Comparison of ENCODE assay signal across 8 cellular contexts in genomic region chr13:30307194-30307965, GRCh38. TPM values are rescaled to one million over a fixed set of nuclear protein-coding genes. Genes with fewer than 3 reads are reported as not detected.
DNase-seq lines count a peak whose midpoint lies in the region; ATAC-seq lines count a peak whose summit lies in the region.

Gene KATNAL1 (minus strand): TSS chr13:30307551. CDS start chr13:30283777, 23,774 bp downstream.

- peak within 1 kb of the TSS; percentile 75 for H3K9ac ChIP-seq in endocrine pancreas (ENCODE audit: control insufficient read depth, insufficient read depth, low read length)

- CTCF ChIA-PET in CD4-positive, alpha-beta memory T cell (lab: Charles Lee; ENCODE audit: partially characterized antibody) = interaction anchor here (1.0 to 1.9 kb wide), 10 partner anchors 11 to 175 kb away, joined by 3 to 9 read pairs (median 4); no protein-coding TSS in a partner anchor
- CTCF ChIA-PET in activated CD8-positive, alpha-beta memory T cell treated with anti-CD3 and anti-CD28 coated beads for 36 hours (lab: Charles Lee) = interaction anchor here (1.1 to 2.5 kb wide), 6 partner anchors 13 to 175 kb away, joined by 3 to 11 read pairs (median 3); no protein-coding TSS in a partner anchor

- peaks cover 25 to 44% (median 28%) of the 10 kb centered on the region in 4 donors for H3K4me1 Mint-ChIP-seq in CD4-positive, alpha-beta memory T cell

- H3K9me3 ChIP-seq in CD4-positive, alpha-beta memory T cell (ENCODE audit: control insufficient read depth in 1 of 2, low read length in 2 of 2) = no peaks in the 10 kb centered on the region
- H3K9me3 ChIP-seq in endocrine pancreas (ENCODE audit: control insufficient read depth, low read length) = no peaks in the 10 kb centered on the region

- H3K4me3 ChIP-seq in CD4-positive, alpha-beta memory T cell (ENCODE audit: low read length in 2 of 2) = peak within 1 kb of the TSS; percentile 55 to 79
- H3K4me3 ChIP-seq in endocrine pancreas (ENCODE audit: control insufficient read depth, insufficient read depth, low read length) = peak within 1 kb of the TSS; percentile 76

- H3K36me3 Mint-ChIP-seq in CD4-positive, alpha-beta memory T cell = no peaks in the 10 kb centered on the region

- peak in 1 of 5 donors; percentile 80 for DNase-seq in CD4-positive, alpha-beta memory T cell
- DNase-seq in NCI-H82 (lab: John Stamatoyannopoulos, UW) (peak; percentile 96), mesenteric fat pad (ENCODE audit: low spot score) (peak; percentile 93)
- DNase-seq in stimulated activated CD8-positive, alpha-beta memory T cell treated with anti-CD3 and anti-CD28 coated beads, Interleukin-15, amount 100 ng/mL, for 1 hour (ENCODE audit: low read depth) = peak; percentile 33

- H3K27ac ChIP-seq in CD4-positive, alpha-beta memory T cell (ENCODE audit: low read depth, low read length) = peak within 1 kb of the TSS; percentile 68

- intact Hi-C loops in CD4-positive, alpha-beta memory T cell (cut with micrococcal nuclease) = loop anchor here (1.0 to 5.0 kb wide), 7 partner anchors 39 to 309 kb away; partner anchors contain the start of gene USPL1

- ATAC-seq in GM19351 (IDR thresholded peaks at IDR 0.05; ENCODE audit: unreplicated experiment) = peak; percentile 48
- peak; percentile 40 for ATAC-seq in HG03520 (IDR thresholded peaks at IDR 0.05; ENCODE audit: unreplicated experiment)

- H3K4me1 ChIP-seq in CD4-positive, alpha-beta memory T cell (ENCODE audit: insufficient read depth, low read length) = peaks cover 28% of the 10 kb centered on the region
- peaks cover 20% of the 10 kb centered on the region for H3K4me1 ChIP-seq in endocrine pancreas (ENCODE audit: control insufficient read depth, insufficient read depth, low read length)

- H3K27me3 ChIP-seq in CD4-positive, alpha-beta memory T cell (ENCODE audit: insufficient read depth, low read length) = no peaks in the 10 kb centered on the region
- H3K27me3 ChIP-seq in endocrine pancreas (ENCODE audit: control insufficient read depth, insufficient read depth, low read length) = no peaks in the 10 kb centered on the region

- H3K27ac Mint-ChIP-seq in CD4-positive, alpha-beta memory T cell = peak within 1 kb of the TSS; percentile 75 to 93 (median 90)

- H3K36me3 ChIP-seq in CD4-positive, alpha-beta memory T cell (ENCODE audit: insufficient read depth, low read length) = no peaks in the 10 kb centered on the region
- H3K36me3 ChIP-seq in endocrine pancreas (ENCODE audit: control insufficient read depth, insufficient read depth, low read length) = no peaks in the 10 kb centered on the region

- no peaks in the 10 kb centered on the region for H3K27me3 Mint-ChIP-seq in CD4-positive, alpha-beta memory T cell

- H3K4me3 Mint-ChIP-seq in CD4-positive, alpha-beta memory T cell = peak within 1 kb of the TSS; percentile 90 to 93 (median 91)

- no peaks in the 10 kb centered on the region for H3K9me3 Mint-ChIP-seq in CD4-positive, alpha-beta memory T cell

- POLR2A ChIA-PET in CD4-positive, alpha-beta memory T cell (lab: Charles Lee; ENCODE audit: partially characterized antibody) = interaction anchor here (0.7 to 3.3 kb wide), 24 partner anchors 10 to 371 kb away, joined by 3 to 62 read pairs (median 6); partner anchors contain the start of genes HMGB1, UBE2L5 and USPL1
- POLR2A ChIA-PET in activated CD8-positive, alpha-beta memory T cell treated with anti-CD3 and anti-CD28 coated beads for 36 hours (lab: Charles Lee) = interaction anchor here (1.1 to 1.2 kb wide), 2 partner anchors 67 to 161 kb away, joined by 3 to 5 read pairs; no protein-coding TSS in a partner anchor

RNA-seq across cellular contexts. Expression of gene KATNAL1, which starts in this region (rescaled TPM):
- 1 to 10 TPM; 4.8 to 6.4 TPM for total RNA-seq in CD4-positive, alpha-beta memory T cell
- polyA plus RNA-seq in CD4-positive, alpha-beta memory T cell = 1 to 10 TPM; 1.7 to 4.8 TPM
- total RNA-seq in activated CD8-positive, alpha-beta memory T cell treated with anti-CD3 and anti-CD28 coated beads for 36 hours = 10 to 100 TPM; 10.6 to 12.3 TPM
- total RNA-seq in mesenteric fat pad = 31.6 TPM
